8 cellular contexts compared by ENCODE assay signal in the genomic region with DNA sequence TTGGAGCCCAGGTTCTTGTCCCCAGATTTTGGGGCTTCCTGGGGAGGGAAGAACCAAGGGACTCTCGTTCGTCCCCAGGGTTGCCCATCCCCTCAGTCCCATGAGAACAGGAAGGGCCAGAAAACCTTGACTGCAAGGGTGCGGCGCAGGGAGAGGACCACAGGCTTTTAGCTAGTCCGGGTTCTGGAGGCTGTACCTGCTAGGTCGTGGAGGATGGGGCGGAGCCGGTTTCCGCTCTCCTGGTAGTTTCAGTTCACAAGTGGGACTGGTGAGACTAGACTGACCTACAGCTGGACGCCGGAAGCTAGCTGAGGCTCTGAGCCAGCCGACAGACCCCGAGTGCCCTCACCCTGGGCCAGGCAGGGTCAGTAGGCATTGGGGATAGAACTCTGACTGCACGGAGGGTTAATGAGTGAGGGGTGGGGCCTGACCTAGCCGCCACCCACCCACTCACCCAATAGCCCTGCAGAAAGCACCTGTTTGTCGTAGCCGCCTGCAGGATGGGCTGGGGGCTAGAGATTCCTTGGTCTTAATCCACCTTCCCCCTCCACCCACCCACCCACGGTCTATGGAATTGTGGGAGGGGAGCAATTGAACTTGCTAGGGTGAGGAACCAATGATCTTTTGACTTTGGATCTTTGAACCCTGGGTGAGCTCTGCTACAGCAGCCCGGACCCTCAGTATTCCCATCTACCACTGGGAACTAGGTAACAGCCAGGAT. TPM values are rescaled to one million over a fixed set of nuclear protein-coding genes. Genes with fewer than 3 reads are reported as not detected.
DNase-seq lines count a peak whose midpoint lies in the region; ATAC-seq and TF ChIP-seq lines count a peak whose summit lies in the region.

No MANE protein-coding gene starts in this region.

- H3K36me3 ChIP-seq in MM.1S (replicated peaks; ENCODE audit: insufficient read depth, low read length) (no peaks in the 10 kb centered on the region), adipocyte (ENCODE audit: control insufficient read depth, insufficient read depth, low read length, severe bottlenecking) (no peaks in the 10 kb centered on the region)

- TF ChIP-seq CTCF in GM12864 (IDR thresholded peaks at IDR 0.05; ENCODE audit: low read depth, low read length, missing control alignments) = no peak
- no peak for TF ChIP-seq CTCF in MM.1S (IDR thresholded peaks at IDR 0.05; ENCODE audit: low read length)

- H3K9me3 Mint-ChIP-seq in immature natural killer cell = peaks cover 0 to 2% (median 0%) of the 10 kb centered on the region in 6 donors
- peaks cover 3% of the 10 kb centered on the region for H3K9me3 Mint-ChIP-seq in stimulated activated memory B cell treated with anti-CD40 and anti-IgM and Interleukin-4, amounts not matched to agents 10 μg/mL and 1 μg/mL and 100 μg/mL, for 72 hours

- peak overlapping the region; percentile 89 to 93 (median 92) for H3K4me3 Mint-ChIP-seq in immature natural killer cell
- peak overlapping the region; percentile 80 for H3K4me3 Mint-ChIP-seq in stimulated activated memory B cell treated with anti-CD40 and anti-IgM and Interleukin-4, amounts not matched to agents 10 μg/mL and 1 μg/mL and 100 μg/mL, for 72 hours

- DNase-seq in GM12864 (ENCODE audit: low read depth) (no peak), MM.1S (peak; percentile 71), adipocyte (ENCODE audit: low read depth) (peak; percentile 51), immature natural killer cell (peak; percentile 55 to 59 (median 58)), H4 (ENCODE audit: low spot score) (no peak), NCI-H128 (lab: John Stamatoyannopoulos, UW; ENCODE audit: unreplicated experiment) (no peak)

- H3K27ac ChIP-seq in MM.1S (ENCODE audit: low read length) = peak overlapping the region; percentile 77; the same call in 1 of the 2 replicates

- peaks cover 44 to 50% (median 45%) of the 10 kb centered on the region in 3 donors for H3K27me3 Mint-ChIP-seq in immature natural killer cell (ENCODE audit: low read depth in 3 of 3)
- no peaks in the 10 kb centered on the region for H3K27me3 Mint-ChIP-seq in stimulated activated memory B cell treated with anti-CD40 and anti-IgM and Interleukin-4, amounts not matched to agents 10 μg/mL and 1 μg/mL and 100 μg/mL, for 72 hours

- H2AFZ ChIP-seq in MM.1S (ENCODE audit: low read length) = peak overlapping the region; percentile 40

- peaks cover 59% of the 10 kb centered on the region for H3K79me2 ChIP-seq in MM.1S (ENCODE audit: low read length)

- no peaks in the 10 kb centered on the region for H3K27me3 ChIP-seq in MM.1S (replicated peaks; ENCODE audit: insufficient read depth, low read length)
- no peaks in the 10 kb centered on the region for H3K27me3 ChIP-seq in adipocyte (replicated peaks; ENCODE audit: control insufficient read depth, insufficient read depth, low read length)

- no peaks in the 10 kb centered on the region for H3K36me3 Mint-ChIP-seq in immature natural killer cell
- H3K36me3 Mint-ChIP-seq in stimulated activated memory B cell treated with anti-CD40 and anti-IgM and Interleukin-4, amounts not matched to agents 10 μg/mL and 1 μg/mL and 100 μg/mL, for 72 hours = no peaks in the 10 kb centered on the region

- peak overlapping the region; percentile 90 for H3K4me2 ChIP-seq in MM.1S (ENCODE audit: low read depth, low read length)

- H3K27ac Mint-ChIP-seq in immature natural killer cell = peak overlapping the region; percentile 76 to 97 (median 94)
- peak overlapping the region; percentile 36 for H3K27ac Mint-ChIP-seq in stimulated activated memory B cell treated with anti-CD40 and anti-IgM and Interleukin-4, amounts not matched to agents 10 μg/mL and 1 μg/mL and 100 μg/mL, for 72 hours

- H3K4me3 ChIP-seq in GM12864 (ENCODE audit: low read depth, low read length) (peak overlapping the region; percentile 75), MM.1S (ENCODE audit: low read length) (peak overlapping the region; percentile 74), adipocyte (ENCODE audit: low read length) (peak overlapping the region; percentile 85)

- H3K4me1 Mint-ChIP-seq in immature natural killer cell = peaks cover 70 to 75% of the 10 kb centered on the region in 2 donors
- H3K4me1 Mint-ChIP-seq in stimulated activated memory B cell treated with anti-CD40 and anti-IgM and Interleukin-4, amounts not matched to agents 10 μg/mL and 1 μg/mL and 100 μg/mL, for 72 hours = peaks cover 59% of the 10 kb centered on the region

- H3K9ac ChIP-seq in MM.1S (ENCODE audit: low read length) (peak overlapping the region; percentile 86), adipocyte (ENCODE audit: low read length) (peak overlapping the region; percentile 87)

- H3K4me1 ChIP-seq in MM.1S (ENCODE audit: low read length) = peaks cover 26% of the 10 kb centered on the region
- peaks cover 35% of the 10 kb centered on the region for H3K4me1 ChIP-seq in adipocyte (ENCODE audit: control insufficient read depth, insufficient read depth, low read length)

- no peak for ATAC-seq in stimulated activated memory B cell treated with anti-CD40 and anti-IgM and Interleukin-4, amounts not matched to agents 10 μg/mL and 1 μg/mL and 100 μg/mL, for 72 hours
- ATAC-seq in GM19463 (IDR thresholded peaks at IDR 0.05; ENCODE audit: unreplicated experiment) = no peak

- H3F3A ChIP-seq in MM.1S (ENCODE audit: insufficient read depth, low read length) = peaks cover 15% of the 10 kb centered on the region; the same call in 1 of the 2 replicates

- H3K9me2 ChIP-seq in MM.1S (replicated peaks; ENCODE audit: insufficient read depth, low read length) = no peaks in the 10 kb centered on the region

- no peaks in the 10 kb centered on the region for H4K20me1 ChIP-seq in MM.1S (ENCODE audit: insufficient read depth, low read length)

- H3K9me3 ChIP-seq in MM.1S (replicated peaks; ENCODE audit: insufficient read depth, low read length) (no peaks in the 10 kb centered on the region), adipocyte (ENCODE audit: control insufficient read depth, low read length) (no peaks in the 10 kb centered on the region)

RNA-seq across cellular contexts. Expression of a gene that starts 1.5 kb away (rescaled TPM):
- polyA plus RNA-seq in immature natural killer cell = 10 to 100 TPM in 2 of 3 donors, 1 to 10 TPM in 1; 8.1 to 20.8 (median 15.2) TPM
- total RNA-seq in H4 (2014; rRNA removed; shearing (Covaris generic)) = 3.9 and 7.4 TPM in 2 replicates

RNA-seq across cellular contexts. Expression of a gene that starts 21.6 kb away (rescaled TPM):
- polyA plus RNA-seq in immature natural killer cell = 10 to 100 TPM in 1 of 3 donors, 1 to 10 TPM in 2; 3.3 to 11.4 (median 4.2) TPM
- 2.5 and 12.2 TPM in 2 replicates for total RNA-seq in H4 (2014; rRNA removed; shearing (Covaris generic))

Comparison
In these comparisons a context has a peak if more than half of its experiments do, and no peak if none do; other contexts are left out.
1. DNase-seq: peak in MM.1S (single experiment), adipocyte (single experiment) and immature natural killer cell (3 of 3); none in GM12864 (single experiment), H4 (single experiment) and NCI-H128 (single experiment).
2. Peak in every context shown above with its lines, with median percentiles within 50 percentile points of each other: H3K4me3 ChIP-seq.